In genomic region chr6:111427341-111428116, GRCh38 we compare ENCODE assay signal across 1 cellular context.
TF ChIP-seq lines count a peak whose summit lies in the region.

No MANE protein-coding gene starts in this region.

TF ChIP-seq in GM23338, 12 proteins besides CTCF, POLR2A, EP300 and RAD21 (continued from another document):
- TF ChIP-seq, protein P1, sequence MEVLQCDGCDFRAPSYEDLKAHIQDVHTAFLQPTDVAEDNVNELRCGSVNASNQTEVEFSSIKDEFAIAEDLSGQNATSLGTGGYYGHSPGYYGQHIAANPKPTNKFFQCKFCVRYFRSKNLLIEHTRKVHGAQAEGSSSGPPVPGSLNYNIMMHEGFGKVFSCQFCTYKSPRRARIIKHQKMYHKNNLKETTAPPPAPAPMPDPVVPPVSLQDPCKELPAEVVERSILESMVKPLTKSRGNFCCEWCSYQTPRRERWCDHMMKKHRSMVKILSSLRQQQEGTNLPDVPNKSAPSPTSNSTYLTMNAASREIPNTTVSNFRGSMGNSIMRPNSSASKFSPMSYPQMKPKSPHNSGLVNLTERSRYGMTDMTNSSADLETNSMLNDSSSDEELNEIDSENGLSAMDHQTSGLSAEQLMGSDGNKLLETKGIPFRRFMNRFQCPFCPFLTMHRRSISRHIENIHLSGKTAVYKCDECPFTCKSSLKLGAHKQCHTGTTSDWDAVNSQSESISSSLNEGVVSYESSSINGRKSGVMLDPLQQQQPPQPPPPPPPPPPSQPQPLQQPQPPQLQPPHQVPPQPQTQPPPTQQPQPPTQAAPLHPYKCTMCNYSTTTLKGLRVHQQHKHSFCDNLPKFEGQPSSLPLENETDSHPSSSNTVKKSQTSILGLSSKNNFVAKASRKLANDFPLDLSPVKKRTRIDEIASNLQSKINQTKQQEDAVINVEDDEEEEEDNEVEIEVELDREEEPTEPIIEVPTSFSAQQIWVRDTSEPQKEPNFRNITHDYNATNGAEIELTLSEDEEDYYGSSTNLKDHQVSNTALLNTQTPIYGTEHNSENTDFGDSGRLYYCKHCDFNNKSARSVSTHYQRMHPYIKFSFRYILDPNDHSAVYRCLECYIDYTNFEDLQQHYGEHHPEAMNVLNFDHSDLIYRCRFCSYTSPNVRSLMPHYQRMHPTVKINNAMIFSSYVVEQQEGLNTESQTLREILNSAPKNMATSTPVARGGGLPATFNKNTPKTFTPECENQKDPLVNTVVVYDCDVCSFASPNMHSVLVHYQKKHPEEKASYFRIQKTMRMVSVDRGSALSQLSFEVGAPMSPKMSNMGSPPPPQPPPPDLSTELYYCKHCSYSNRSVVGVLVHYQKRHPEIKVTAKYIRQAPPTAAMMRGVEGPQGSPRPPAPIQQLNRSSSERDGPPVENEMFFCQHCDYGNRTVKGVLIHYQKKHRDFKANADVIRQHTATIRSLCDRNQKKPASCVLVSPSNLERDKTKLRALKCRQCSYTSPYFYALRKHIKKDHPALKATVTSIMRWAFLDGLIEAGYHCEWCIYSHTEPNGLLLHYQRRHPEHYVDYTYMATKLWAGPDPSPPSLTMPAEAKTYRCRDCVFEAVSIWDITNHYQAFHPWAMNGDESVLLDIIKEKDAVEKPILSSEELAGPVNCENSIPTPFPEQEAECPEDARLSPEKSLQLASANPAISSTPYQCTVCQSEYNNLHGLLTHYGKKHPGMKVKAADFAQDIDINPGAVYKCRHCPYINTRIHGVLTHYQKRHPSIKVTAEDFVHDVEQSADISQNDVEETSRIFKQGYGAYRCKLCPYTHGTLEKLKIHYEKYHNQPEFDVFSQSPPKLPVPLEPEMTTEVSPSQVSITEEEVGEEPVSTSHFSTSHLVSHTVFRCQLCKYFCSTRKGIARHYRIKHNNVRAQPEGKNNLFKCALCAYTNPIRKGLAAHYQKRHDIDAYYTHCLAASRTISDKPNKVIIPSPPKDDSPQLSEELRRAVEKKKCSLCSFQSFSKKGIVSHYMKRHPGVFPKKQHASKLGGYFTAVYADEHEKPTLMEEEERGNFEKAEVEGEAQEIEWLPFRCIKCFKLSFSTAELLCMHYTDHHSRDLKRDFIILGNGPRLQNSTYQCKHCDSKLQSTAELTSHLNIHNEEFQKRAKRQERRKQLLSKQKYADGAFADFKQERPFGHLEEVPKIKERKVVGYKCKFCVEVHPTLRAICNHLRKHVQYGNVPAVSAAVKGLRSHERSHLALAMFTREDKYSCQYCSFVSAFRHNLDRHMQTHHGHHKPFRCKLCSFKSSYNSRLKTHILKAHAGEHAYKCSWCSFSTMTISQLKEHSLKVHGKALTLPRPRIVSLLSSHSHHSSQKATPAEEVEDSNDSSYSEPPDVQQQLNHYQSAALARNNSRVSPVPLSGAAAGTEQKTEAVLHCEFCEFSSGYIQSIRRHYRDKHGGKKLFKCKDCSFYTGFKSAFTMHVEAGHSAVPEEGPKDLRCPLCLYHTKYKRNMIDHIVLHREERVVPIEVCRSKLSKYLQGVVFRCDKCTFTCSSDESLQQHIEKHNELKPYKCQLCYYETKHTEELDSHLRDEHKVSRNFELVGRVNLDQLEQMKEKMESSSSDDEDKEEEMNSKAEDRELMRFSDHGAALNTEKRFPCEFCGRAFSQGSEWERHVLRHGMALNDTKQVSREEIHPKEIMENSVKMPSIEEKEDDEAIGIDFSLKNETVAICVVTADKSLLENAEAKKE (CRISPR knock-in tag; IDR thresholded peaks at IDR 0.05), result no peak
- TF ChIP-seq ETS1 (IDR thresholded peaks at IDR 0.05) (no peak), NANOG (IDR thresholded peaks at IDR 0.05; ENCODE audit: borderline replicate concordance) (no peak), STAT1 (IDR thresholded peaks at IDR 0.05; ENCODE audit: unreplicated experiment) (no peak)
